2 cellular contexts compared by ENCODE assay signal in genomic region chr1:111733183-111733995, GRCh38.
A peak's percentile ranks its signal among the peaks of the same experiment; 100 is the strongest.
TF ChIP-seq lines count a peak whose summit lies in the region.

No MANE protein-coding gene starts in this region.

TF ChIP-seq in GM12878, 131 proteins besides CTCF, POLR2A, EP300 and RAD21:
- TF ChIP-seq NR2F1 (conservative IDR thresholded peaks at IDR 0.05) (0 out of 2 replicates have a peak, but pooled peaks have one; percentile 26), SPI1 (IDR thresholded peaks at IDR 0.05; ENCODE audit: borderline replicate concordance, insufficient read depth, low read depth, low read length) (0 out of 2 replicates have a peak, but pooled peaks have one; percentile 9), IKZF2 (IDR thresholded peaks at IDR 0.05) (no peak), ETV6 (conservative IDR thresholded peaks at IDR 0.05 in 1 of 2, IDR thresholded peaks at IDR 0.05 in 1 of 2; ENCODE audit: borderline replicate concordance in 1 of 2, low read depth in 1 of 2) (peak in 1 of 2 experiments; percentile 48; a peak in 1 of 4 replicates), SIX5 (IDR thresholded peaks at IDR 0.05; ENCODE audit: low read depth, low read length, severe bottlenecking) (no peak)
- TF ChIP-seq, protein P1, sequence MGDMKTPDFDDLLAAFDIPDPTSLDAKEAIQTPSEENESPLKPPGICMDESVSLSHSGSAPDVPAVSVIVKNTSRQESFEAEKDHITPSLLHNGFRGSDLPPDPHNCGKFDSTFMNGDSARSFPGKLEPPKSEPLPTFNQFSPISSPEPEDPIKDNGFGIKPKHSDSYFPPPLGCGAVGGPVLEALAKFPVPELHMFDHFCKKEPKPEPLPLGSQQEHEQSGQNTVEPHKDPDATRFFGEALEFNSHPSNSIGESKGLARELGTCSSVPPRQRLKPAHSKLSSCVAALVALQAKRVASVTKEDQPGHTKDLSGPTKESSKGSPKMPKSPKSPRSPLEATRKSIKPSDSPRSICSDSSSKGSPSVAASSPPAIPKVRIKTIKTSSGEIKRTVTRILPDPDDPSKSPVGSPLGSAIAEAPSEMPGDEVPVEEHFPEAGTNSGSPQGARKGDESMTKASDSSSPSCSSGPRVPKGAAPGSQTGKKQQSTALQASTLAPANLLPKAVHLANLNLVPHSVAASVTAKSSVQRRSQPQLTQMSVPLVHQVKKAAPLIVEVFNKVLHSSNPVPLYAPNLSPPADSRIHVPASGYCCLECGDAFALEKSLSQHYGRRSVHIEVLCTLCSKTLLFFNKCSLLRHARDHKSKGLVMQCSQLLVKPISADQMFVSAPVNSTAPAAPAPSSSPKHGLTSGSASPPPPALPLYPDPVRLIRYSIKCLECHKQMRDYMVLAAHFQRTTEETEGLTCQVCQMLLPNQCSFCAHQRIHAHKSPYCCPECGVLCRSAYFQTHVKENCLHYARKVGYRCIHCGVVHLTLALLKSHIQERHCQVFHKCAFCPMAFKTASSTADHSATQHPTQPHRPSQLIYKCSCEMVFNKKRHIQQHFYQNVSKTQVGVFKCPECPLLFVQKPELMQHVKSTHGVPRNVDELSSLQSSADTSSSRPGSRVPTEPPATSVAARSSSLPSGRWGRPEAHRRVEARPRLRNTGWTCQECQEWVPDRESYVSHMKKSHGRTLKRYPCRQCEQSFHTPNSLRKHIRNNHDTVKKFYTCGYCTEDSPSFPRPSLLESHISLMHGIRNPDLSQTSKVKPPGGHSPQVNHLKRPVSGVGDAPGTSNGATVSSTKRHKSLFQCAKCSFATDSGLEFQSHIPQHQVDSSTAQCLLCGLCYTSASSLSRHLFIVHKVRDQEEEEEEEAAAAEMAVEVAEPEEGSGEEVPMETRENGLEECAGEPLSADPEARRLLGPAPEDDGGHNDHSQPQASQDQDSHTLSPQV (IDR thresholded peaks at IDR 0.05), result no peak

TF ChIP-seq in SK-N-SH, 30 proteins besides CTCF, POLR2A, EP300 and RAD21:
- TF ChIP-seq GATA2 (CRISPR knock-in tag; IDR thresholded peaks at IDR 0.05), result no peak
- no peak for TF ChIP-seq FOSL2 (IDR thresholded peaks at IDR 0.05; ENCODE audit: borderline replicate concordance, low read depth)
- no peak for TF ChIP-seq ELF1 (IDR thresholded peaks at IDR 0.05)
- TF ChIP-seq, protein P2, sequence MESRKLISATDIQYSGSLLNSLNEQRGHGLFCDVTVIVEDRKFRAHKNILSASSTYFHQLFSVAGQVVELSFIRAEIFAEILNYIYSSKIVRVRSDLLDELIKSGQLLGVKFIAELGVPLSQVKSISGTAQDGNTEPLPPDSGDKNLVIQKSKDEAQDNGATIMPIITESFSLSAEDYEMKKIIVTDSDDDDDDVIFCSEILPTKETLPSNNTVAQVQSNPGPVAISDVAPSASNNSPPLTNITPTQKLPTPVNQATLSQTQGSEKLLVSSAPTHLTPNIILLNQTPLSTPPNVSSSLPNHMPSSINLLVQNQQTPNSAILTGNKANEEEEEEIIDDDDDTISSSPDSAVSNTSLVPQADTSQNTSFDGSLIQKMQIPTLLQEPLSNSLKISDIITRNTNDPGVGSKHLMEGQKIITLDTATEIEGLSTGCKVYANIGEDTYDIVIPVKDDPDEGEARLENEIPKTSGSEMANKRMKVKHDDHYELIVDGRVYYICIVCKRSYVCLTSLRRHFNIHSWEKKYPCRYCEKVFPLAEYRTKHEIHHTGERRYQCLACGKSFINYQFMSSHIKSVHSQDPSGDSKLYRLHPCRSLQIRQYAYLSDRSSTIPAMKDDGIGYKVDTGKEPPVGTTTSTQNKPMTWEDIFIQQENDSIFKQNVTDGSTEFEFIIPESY (IDR thresholded peaks at IDR 0.05; ENCODE audit: borderline replicate concordance, low read depth), result no peak
- TF ChIP-seq TAF1 (IDR thresholded peaks at IDR 0.05; ENCODE audit: borderline replicate concordance, low read depth, low read length), result no peak
- TF ChIP-seq POLR2AphosphoS5 (IDR thresholded peaks at IDR 0.05; ENCODE audit: low read depth, low read length), result no peak
- no peak for TF ChIP-seq GABPA (IDR thresholded peaks at IDR 0.05; ENCODE audit: low read depth)
- no peak for TF ChIP-seq RXRA (IDR thresholded peaks at IDR 0.05; ENCODE audit: borderline replicate concordance, low read depth)
- no peak for TF ChIP-seq JUND (IDR thresholded peaks at IDR 0.05)
- TF ChIP-seq MAX (IDR thresholded peaks at IDR 0.05; ENCODE audit: low read depth), result no peak
- TF ChIP-seq MXI1 (IDR thresholded peaks at IDR 0.05; ENCODE audit: low read depth, low read length), result no peak
- TF ChIP-seq NRF1 (IDR thresholded peaks at IDR 0.05; ENCODE audit: low read depth, low read length), result no peak
- TF ChIP-seq NFIC (IDR thresholded peaks at IDR 0.05; ENCODE audit: borderline replicate concordance), result no peak
- no peak for TF ChIP-seq PBX3 (IDR thresholded peaks at IDR 0.05)
- TF ChIP-seq RFX5 (IDR thresholded peaks at IDR 0.05; ENCODE audit: low read length), result no peak
- no peak for TF ChIP-seq IRF3 (IDR thresholded peaks at IDR 0.05; ENCODE audit: low read depth, low read length)
- no peak for TF ChIP-seq TEAD4 (IDR thresholded peaks at IDR 0.05; ENCODE audit: borderline replicate concordance, insufficient read depth)
